In the genomic region with DNA sequence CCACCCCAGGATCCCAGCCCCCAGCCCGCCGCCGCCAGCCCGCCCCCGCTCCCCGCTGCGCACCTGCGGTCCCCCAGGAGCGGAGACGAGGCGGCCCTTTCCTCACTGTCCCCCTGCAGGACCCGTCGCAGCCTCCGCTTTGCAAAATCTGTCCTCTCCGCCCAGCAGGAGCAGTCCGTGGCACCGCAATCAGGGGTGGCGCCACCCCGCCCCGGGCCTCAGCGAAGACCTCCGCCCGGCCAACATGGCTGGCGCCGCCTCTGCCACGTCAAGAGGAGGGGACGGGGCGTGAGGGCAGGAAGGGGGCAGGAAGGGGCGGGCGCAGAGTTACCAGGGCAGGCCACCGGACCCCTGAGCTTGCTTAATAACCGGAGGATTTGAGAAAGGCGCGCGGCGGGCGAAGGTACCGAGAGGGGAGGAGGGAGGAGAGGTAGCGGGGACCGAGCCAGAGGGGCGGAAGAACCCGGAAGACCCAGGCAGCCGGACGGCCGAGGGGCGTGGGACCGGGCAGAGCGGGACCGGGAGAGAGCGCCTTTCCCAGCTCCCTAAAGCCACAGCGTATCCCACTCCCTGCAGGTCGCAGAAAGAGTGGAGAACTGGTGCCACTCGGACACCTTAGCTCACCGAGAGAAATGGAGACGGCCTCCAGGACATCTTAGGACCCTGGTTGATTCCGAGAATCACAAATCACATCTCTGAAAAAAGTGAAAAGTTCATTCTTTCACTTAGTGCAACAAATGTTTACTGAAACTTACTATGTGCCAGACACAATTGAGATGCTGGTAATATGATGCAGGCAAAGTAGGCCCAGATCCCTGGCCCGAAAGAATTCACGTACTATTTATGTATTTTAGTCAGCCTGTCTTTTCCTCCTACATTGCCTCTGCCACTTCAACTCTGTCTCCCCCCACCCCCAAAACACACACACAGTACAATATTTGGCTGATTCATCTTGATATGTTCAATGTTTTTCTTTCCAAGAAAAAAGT, we compare ENCODE assay signal across 1 cellular context.
TF ChIP-seq lines count a peak whose summit lies in the region.

Gene SEC23A (minus strand): TSS at position 267 of the 989 bp plus-strand sequence. CDS start 7,117 bp downstream, outside the sequence.

TF ChIP-seq in WTC11, 78 proteins besides CTCF, POLR2A, EP300 and RAD21 (continued from another document):
- TF ChIP-seq, protein P1, sequence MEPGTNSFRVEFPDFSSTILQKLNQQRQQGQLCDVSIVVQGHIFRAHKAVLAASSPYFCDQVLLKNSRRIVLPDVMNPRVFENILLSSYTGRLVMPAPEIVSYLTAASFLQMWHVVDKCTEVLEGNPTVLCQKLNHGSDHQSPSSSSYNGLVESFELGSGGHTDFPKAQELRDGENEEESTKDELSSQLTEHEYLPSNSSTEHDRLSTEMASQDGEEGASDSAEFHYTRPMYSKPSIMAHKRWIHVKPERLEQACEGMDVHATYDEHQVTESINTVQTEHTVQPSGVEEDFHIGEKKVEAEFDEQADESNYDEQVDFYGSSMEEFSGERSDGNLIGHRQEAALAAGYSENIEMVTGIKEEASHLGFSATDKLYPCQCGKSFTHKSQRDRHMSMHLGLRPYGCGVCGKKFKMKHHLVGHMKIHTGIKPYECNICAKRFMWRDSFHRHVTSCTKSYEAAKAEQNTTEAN (CRISPR knock-in tag; IDR thresholded peaks at IDR 0.05): no peak
- peak; percentile 59; the same call in 1 of the 2 replicates for TF ChIP-seq ARID4B (CRISPR knock-in tag; IDR thresholded peaks at IDR 0.05; ENCODE audit: borderline replicate concordance)
- peak; percentile 49; the same call in 1 of the 2 replicates for TF ChIP-seq FOXK1 (CRISPR knock-in tag; IDR thresholded peaks at IDR 0.05)
- TF ChIP-seq MLX (CRISPR knock-in tag; IDR thresholded peaks at IDR 0.05): no peak
- TF ChIP-seq, protein P2, sequence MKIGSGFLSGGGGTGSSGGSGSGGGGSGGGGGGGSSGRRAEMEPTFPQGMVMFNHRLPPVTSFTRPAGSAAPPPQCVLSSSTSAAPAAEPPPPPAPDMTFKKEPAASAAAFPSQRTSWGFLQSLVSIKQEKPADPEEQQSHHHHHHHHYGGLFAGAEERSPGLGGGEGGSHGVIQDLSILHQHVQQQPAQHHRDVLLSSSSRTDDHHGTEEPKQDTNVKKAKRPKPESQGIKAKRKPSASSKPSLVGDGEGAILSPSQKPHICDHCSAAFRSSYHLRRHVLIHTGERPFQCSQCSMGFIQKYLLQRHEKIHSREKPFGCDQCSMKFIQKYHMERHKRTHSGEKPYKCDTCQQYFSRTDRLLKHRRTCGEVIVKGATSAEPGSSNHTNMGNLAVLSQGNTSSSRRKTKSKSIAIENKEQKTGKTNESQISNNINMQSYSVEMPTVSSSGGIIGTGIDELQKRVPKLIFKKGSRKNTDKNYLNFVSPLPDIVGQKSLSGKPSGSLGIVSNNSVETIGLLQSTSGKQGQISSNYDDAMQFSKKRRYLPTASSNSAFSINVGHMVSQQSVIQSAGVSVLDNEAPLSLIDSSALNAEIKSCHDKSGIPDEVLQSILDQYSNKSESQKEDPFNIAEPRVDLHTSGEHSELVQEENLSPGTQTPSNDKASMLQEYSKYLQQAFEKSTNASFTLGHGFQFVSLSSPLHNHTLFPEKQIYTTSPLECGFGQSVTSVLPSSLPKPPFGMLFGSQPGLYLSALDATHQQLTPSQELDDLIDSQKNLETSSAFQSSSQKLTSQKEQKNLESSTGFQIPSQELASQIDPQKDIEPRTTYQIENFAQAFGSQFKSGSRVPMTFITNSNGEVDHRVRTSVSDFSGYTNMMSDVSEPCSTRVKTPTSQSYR (CRISPR knock-in tag; IDR thresholded peaks at IDR 0.05): no peak
- no peak for TF ChIP-seq GRHL2 (CRISPR knock-in tag; IDR thresholded peaks at IDR 0.05; ENCODE audit: insufficient replicate concordance, severe bottlenecking)
